ENCODE assay signal across 10 cellular contexts in genomic region chr2:15974203-15974452, GRCh38. TPM values are rescaled to one million over a fixed set of nuclear protein-coding genes. Genes with fewer than 3 reads are reported as not detected.
"Had no signal": no experiment of that assay in that cellular context is flagged by ENCODE, and none has a peak within 500 bp of the region (broad histone marks: within the 10 kb centered on the region; RNA-seq: fewer than 3 reads in every experiment).

No MANE protein-coding gene starts in this region.

- H3K4me3 ChIP-seq: GM23248, HAP-1 had no signal

- H3K9me3 ChIP-seq: HAP-1 had no signal

- H3K9ac ChIP-seq: GM23248 had no signal

- H3K36me3 ChIP-seq: HAP-1 had no signal

- ATAC-seq: HCT116, HepG2 had no signal

- H2AFZ ChIP-seq: GM23248 had no signal

- H3K4me3 Mint-ChIP-seq: HFFc6, IgD-negative memory B cell had no signal

- H3K4me1 Mint-ChIP-seq: IgD-negative memory B cell had no signal

- H3K27ac Mint-ChIP-seq: HFFc6, IgD-negative memory B cell had no signal

- H3K36me3 Mint-ChIP-seq: IgD-negative memory B cell had no signal

- H3K9me3 Mint-ChIP-seq: IgD-negative memory B cell had no signal

- DNase-seq: GM23248, GOT3, H7, HFFc6 had no signal

- H3K27ac ChIP-seq: GM23248 had no signal

RNA-seq across cellular contexts. Expression of gene MYCN, which starts 33.8 kb away (rescaled TPM):
- total RNA-seq: GM23248, H4, HepG2, HFFc6, HT-29 had no signal
- polyA plus RNA-seq: GM23248, HepG2, IgD-negative memory B cell had no signal
